In the genomic region with DNA sequence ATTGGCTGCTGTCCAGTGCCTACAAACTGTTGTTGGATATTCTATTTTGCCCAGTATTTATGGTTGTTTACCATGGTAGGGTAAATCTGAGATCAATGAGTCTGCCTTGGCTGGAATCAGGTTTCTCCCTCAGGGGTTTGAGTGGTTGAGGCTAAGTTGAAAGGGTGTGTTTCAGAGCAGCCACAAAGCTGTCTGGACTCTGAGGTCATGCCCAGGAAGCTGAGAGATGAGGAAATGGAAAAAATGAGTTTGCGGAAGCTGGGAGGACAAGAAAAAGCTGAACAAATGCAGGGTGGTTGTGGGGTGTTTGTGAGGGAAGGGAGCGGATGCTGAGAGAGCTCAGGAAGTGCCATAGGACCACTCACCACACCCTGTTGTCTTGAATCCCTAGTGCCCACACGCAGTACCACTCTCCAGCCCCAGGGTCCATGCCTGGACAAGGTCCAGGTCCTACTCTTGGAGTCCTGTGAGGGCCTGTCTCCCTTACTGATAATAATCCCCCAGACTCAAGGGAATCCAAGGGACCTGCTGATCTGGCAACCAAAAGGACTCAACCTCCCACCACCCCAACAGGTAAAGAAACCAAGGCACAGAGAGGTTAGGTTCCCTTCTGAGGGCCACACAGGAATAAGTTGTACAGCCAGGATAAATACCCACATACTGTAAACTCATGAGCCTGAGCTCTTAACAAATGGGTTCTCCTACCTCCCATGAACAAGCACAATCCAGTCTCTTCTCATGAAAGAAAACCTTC, we compare ENCODE assay signal across 8 cellular contexts.
DNase-seq lines count a peak whose midpoint lies in the region; ATAC-seq and TF ChIP-seq lines count a peak whose summit lies in the region.

No MANE protein-coding gene starts in this region.

- TF ChIP-seq CTCF in Calu3 (IDR thresholded peaks at IDR 0.05; ENCODE audit: unreplicated experiment) = no peak

- DNase-seq in Calu3 = peak; percentile 93
- DNase-seq in LoVo (ENCODE audit: low spot score) = peak; percentile 59
- peak; percentile 40 for DNase-seq in activated CD4-positive, alpha-beta T cell treated with anti-CD3 and anti-CD28 coated beads for 48 hours
- peak; percentile 72 for DNase-seq in foreskin melanocyte
- DNase-seq in renal cortical epithelial cell (ENCODE audit: low read depth) = peak; percentile 99
- no peak for DNase-seq in NCI-H524 (lab: John Stamatoyannopoulos, UW)

- BruUV-seq in Calu3 (replicated peaks; lab: Mats Ljungman, UMichigan) = TSS peak; percentile 84

- CTCF ChIA-PET in Calu3 (lab: Charles Lee) = interaction anchor here (0.5 to 2.0 kb wide), 16 partner anchors 12 to 292 kb away, joined by 3 to 32 read pairs (median 4); a partner anchor contains a TSS

- peaks cover 13% of the 10 kb centered on the region for H3K27me3 Mint-ChIP-seq in Calu3 (ENCODE audit: unreplicated experiment)

- peaks cover 41% of the 10 kb centered on the region for H3K36me3 Mint-ChIP-seq in Calu3 (ENCODE audit: insufficient read depth, unreplicated experiment)

- peak; percentile 44 for ATAC-seq in GM19452 (IDR thresholded peaks at IDR 0.05; ENCODE audit: unreplicated experiment)
- ATAC-seq in HG02840 (IDR thresholded peaks at IDR 0.05; ENCODE audit: low FRiP score, unreplicated experiment) = no peak

- H3K4me1 Mint-ChIP-seq in Calu3 (ENCODE audit: low read depth, unreplicated experiment) = peaks cover 51% of the 10 kb centered on the region

- H3K4me3 Mint-ChIP-seq in Calu3 (ENCODE audit: low read depth, unreplicated experiment) = peak overlapping the region; percentile 58

- intact Hi-C loops in Calu3 (cut with micrococcal nuclease; ENCODE audit: unreplicated experiment) = loop anchor here (1.0 to 5.0 kb wide), 4 partner anchors 38 to 96 kb away; a partner anchor contains a TSS

- peak overlapping the region; percentile 100 for H3K27ac Mint-ChIP-seq in Calu3 (ENCODE audit: unreplicated experiment)

- no peaks in the 10 kb centered on the region for H3K9me3 Mint-ChIP-seq in Calu3 (ENCODE audit: low read depth, unreplicated experiment)

Comparison
In these comparisons a context has a peak if more than half of its experiments do, and no peak if none do; other contexts are left out.
1. DNase-seq: peak in Calu3 (single experiment), LoVo (single experiment), activated CD4-positive, alpha-beta T cell treated with anti-CD3 and anti-CD28 coated beads for 48 hours (single experiment), foreskin melanocyte (single experiment) and renal cortical epithelial cell (single experiment); none in NCI-H524 (0 of 2).